In the genomic region with DNA sequence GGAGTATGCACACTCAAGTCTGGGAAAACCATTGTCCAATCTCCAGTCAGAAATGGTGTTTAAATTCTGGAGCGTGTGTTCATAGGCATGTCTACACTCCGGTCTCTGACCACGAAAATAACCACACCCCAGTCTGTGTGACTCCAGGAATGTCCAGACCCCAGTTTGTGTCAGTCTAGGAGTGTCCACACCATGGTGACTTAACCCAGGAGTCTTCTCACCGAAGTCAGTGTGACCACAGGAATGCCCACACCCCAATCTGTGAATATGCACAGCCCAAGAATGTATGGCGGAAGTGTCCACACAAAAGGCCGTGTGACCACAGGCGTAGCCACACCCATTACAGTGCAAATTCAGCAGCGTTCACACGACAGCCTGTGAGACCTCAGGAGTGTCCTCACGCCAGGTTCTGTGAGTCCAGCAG, we compare ENCODE assay signal across 11 cellular contexts. TPM values are rescaled to one million over a fixed set of nuclear protein-coding genes. Genes with fewer than 3 reads are reported as not detected.
DNase-seq lines count a peak whose midpoint lies in the region; ATAC-seq and TF ChIP-seq lines count a peak whose summit lies in the region.
"Had no signal": no experiment of that assay in that cellular context is flagged by ENCODE, and none has a peak within 500 bp of the region (broad histone marks: within the 10 kb centered on the region; RNA-seq: fewer than 3 reads in every experiment).

No MANE protein-coding gene starts in this region.

- no peak for TF ChIP-seq CTCF in GM23338 (conservative IDR thresholded peaks at IDR 0.05; ENCODE audit: low read depth in 2 of 2)

- H3K36me3 Mint-ChIP-seq in GM23338 (ENCODE audit: low read depth), result peaks cover 15% of the 10 kb centered on the region; the same call in 2 of the 3 replicates

- H3K4me2 ChIP-seq in GM23338, result no peak overlapping the region
- H3K4me2 ChIP-seq: KMS-11 had no signal

- H3K4me1 Mint-ChIP-seq in GM23338, result no peaks in the 10 kb centered on the region
- H3K4me1 Mint-ChIP-seq: WTC11 had no signal

- H3K9me2 ChIP-seq in GM23338 (ENCODE audit: insufficient read depth), result no peaks in the 10 kb centered on the region

- no peaks in the 10 kb centered on the region for H4K20me1 ChIP-seq in GM23338 (replicated peaks; ENCODE audit: insufficient read depth)

- no peak overlapping the region for H3K4me3 Mint-ChIP-seq in GM23338
- H3K4me3 Mint-ChIP-seq: WTC11 had no signal

- H3F3A ChIP-seq in GM23338 (replicated peaks; ENCODE audit: low read depth), result no peaks in the 10 kb centered on the region

- no peaks in the 10 kb centered on the region for H3K9me3 Mint-ChIP-seq in GM23338
- H3K9me3 Mint-ChIP-seq: WTC11 had no signal

- H3K4me1 ChIP-seq in GM23338 (ENCODE audit: insufficient read depth), result no peaks in the 10 kb centered on the region

- no peaks in the 10 kb centered on the region for H3K79me2 ChIP-seq in GM23338 (replicated peaks; ENCODE audit: insufficient read depth)

- H3K36me3 ChIP-seq in GM23338 (ENCODE audit: insufficient read depth), result peaks cover 4% of the 10 kb centered on the region; the same call in 1 of the 2 replicates

- ATAC-seq in GM23338 (no peak), HG03520 (IDR thresholded peaks at IDR 0.05; ENCODE audit: unreplicated experiment) (no peak)
- ATAC-seq: WTC11 had no signal

- peaks cover 2% of the 10 kb centered on the region for H3K27me3 Mint-ChIP-seq in GM23338 (ENCODE audit: insufficient read depth, low read depth, poor library complexity)

- no peak overlapping the region for H3K4me3 ChIP-seq in GM23338

- DNase-seq in GM23338 (ENCODE audit: low spot score), result peak; percentile 17
- DNase-seq in SW480 (ENCODE audit: low spot score), result peak; percentile 99
- peak; percentile 83 for DNase-seq in hepatic stellate cell (ENCODE audit: low spot score)
- peak; percentile 50 for DNase-seq in stromal cell of bone marrow (ENCODE audit: low read depth)
- no peak for DNase-seq in T-helper 2 cell
- no peak for DNase-seq in NOMO-1 treated with dmso at 0.1 percent for 144 hours (lab: John Stamatoyannopoulos, UW; ENCODE audit: unreplicated experiment)
- DNase-seq: activated naive CD4-positive, alpha-beta T cell treated with anti-CD3 and anti-CD28 coated beads, Interleukin-2, amount 50 U/mL, for 16 hours; foreskin melanocyte had no signal

- no peak overlapping the region for H3K27ac Mint-ChIP-seq in GM23338
- H3K27ac Mint-ChIP-seq: WTC11 had no signal

- no peak overlapping the region for H3K27ac ChIP-seq in GM23338 (ENCODE audit: low read depth)
- H3K27ac ChIP-seq: KMS-11 had no signal

- H2AFZ ChIP-seq in GM23338, result no peak overlapping the region

- no peaks in the 10 kb centered on the region for H3K27me3 ChIP-seq in GM23338 (ENCODE audit: insufficient read depth)

TF ChIP-seq in GM23338, 12 proteins besides CTCF, POLR2A, EP300 and RAD21 (continues in another document):
- TF ChIP-seq, protein P1, sequence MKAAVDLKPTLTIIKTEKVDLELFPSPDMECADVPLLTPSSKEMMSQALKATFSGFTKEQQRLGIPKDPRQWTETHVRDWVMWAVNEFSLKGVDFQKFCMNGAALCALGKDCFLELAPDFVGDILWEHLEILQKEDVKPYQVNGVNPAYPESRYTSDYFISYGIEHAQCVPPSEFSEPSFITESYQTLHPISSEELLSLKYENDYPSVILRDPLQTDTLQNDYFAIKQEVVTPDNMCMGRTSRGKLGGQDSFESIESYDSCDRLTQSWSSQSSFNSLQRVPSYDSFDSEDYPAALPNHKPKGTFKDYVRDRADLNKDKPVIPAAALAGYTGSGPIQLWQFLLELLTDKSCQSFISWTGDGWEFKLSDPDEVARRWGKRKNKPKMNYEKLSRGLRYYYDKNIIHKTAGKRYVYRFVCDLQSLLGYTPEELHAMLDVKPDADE (IDR thresholded peaks at IDR 0.05), result no peak
- TF ChIP-seq EZH2phosphoT487 (IDR thresholded peaks at IDR 0.05; ENCODE audit: unreplicated experiment), result no peak
- TF ChIP-seq POLR2AphosphoS5 (IDR thresholded peaks at IDR 0.05; ENCODE audit: low read depth), result no peak
- no peak for TF ChIP-seq CREB1 (CRISPR knock-in tag; IDR thresholded peaks at IDR 0.05; ENCODE audit: low read depth)
- TF ChIP-seq, protein P2, sequence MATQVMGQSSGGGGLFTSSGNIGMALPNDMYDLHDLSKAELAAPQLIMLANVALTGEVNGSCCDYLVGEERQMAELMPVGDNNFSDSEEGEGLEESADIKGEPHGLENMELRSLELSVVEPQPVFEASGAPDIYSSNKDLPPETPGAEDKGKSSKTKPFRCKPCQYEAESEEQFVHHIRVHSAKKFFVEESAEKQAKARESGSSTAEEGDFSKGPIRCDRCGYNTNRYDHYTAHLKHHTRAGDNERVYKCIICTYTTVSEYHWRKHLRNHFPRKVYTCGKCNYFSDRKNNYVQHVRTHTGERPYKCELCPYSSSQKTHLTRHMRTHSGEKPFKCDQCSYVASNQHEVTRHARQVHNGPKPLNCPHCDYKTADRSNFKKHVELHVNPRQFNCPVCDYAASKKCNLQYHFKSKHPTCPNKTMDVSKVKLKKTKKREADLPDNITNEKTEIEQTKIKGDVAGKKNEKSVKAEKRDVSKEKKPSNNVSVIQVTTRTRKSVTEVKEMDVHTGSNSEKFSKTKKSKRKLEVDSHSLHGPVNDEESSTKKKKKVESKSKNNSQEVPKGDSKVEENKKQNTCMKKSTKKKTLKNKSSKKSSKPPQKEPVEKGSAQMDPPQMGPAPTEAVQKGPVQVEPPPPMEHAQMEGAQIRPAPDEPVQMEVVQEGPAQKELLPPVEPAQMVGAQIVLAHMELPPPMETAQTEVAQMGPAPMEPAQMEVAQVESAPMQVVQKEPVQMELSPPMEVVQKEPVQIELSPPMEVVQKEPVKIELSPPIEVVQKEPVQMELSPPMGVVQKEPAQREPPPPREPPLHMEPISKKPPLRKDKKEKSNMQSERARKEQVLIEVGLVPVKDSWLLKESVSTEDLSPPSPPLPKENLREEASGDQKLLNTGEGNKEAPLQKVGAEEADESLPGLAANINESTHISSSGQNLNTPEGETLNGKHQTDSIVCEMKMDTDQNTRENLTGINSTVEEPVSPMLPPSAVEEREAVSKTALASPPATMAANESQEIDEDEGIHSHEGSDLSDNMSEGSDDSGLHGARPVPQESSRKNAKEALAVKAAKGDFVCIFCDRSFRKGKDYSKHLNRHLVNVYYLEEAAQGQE (IDR thresholded peaks at IDR 0.05; ENCODE audit: unreplicated experiment), result no peak
- no peak for TF ChIP-seq ZNF331 (CRISPR knock-in tag; IDR thresholded peaks at IDR 0.05; ENCODE audit: low read depth)
- no peak for TF ChIP-seq ZNF114 (CRISPR knock-in tag; IDR thresholded peaks at IDR 0.05)
- no peak for TF ChIP-seq NANOG (IDR thresholded peaks at IDR 0.05; ENCODE audit: borderline replicate concordance)

RNA-seq across cellular contexts. Expression of a gene that starts 11.4 kb away (rescaled TPM):
- 76.3 and 91.2 TPM in 2 replicates for total RNA-seq in GM23338 (2014; rRNA removed; shearing (Covaris generic))
- polyA plus RNA-seq in GM23338 (2016; fragmentation: Nextera tagmentation; extraction: Ambion mirVana), result 38.4 and 42.8 TPM in 2 replicates

RNA-seq across cellular contexts. Expression of a gene that starts 17.3 kb away (rescaled TPM):
- 47.0 and 47.7 TPM in 2 replicates for total RNA-seq in GM23338 (2014; rRNA removed; shearing (Covaris generic))
- 20.7 and 24.6 TPM in 2 replicates for polyA plus RNA-seq in GM23338 (2016; fragmentation: Nextera tagmentation; extraction: Ambion mirVana)

RNA-seq across cellular contexts. Expression of a gene that starts 21.4 kb away (rescaled TPM):
- 14.1 and 28.5 TPM in 2 replicates for total RNA-seq in GM23338 (2014; rRNA removed; shearing (Covaris generic))
- polyA plus RNA-seq in GM23338 (2016; fragmentation: Nextera tagmentation; extraction: Ambion mirVana), result 19.4 and 22.3 TPM in 2 replicates

RNA-seq across cellular contexts. Expression of a gene that starts 34.2 kb away (rescaled TPM):
- total RNA-seq in GM23338 (2014; rRNA removed; shearing (Covaris generic)), result 126 and 128 TPM in 2 replicates
- polyA plus RNA-seq in GM23338 (2016; fragmentation: Nextera tagmentation; extraction: Ambion mirVana), result 169 and 176 TPM in 2 replicates

RNA-seq across cellular contexts. Expression of a gene that starts 52.1 kb away (rescaled TPM):
- 4.5 TPM in 2 replicates for total RNA-seq in GM23338 (2014; rRNA removed; shearing (Covaris generic))
- 1.9 and 2.1 TPM in 2 replicates for polyA plus RNA-seq in GM23338 (2016; fragmentation: Nextera tagmentation; extraction: Ambion mirVana)

Comparison
In these comparisons a context has a peak if more than half of its experiments do, and no peak if none do; other contexts are left out.
1. DNase-seq: peak in GM23338 (single experiment), SW480 (single experiment), hepatic stellate cell (single experiment) and stromal cell of bone marrow (single experiment); none in T-helper 2 cell (0 of 5) and NOMO-1 treated with dmso at 0.1 percent for 144 hours (single experiment).